ENCODE assay signal across 12 cellular contexts in genomic region chr15:100920516-100921135, GRCh38.
DNase-seq lines count a peak whose midpoint lies in the region; ATAC-seq, FAIRE-seq and TF ChIP-seq lines count a peak whose summit lies in the region.
"Had no signal": no experiment of that assay in that cellular context is flagged by ENCODE, and none has a peak within 500 bp of the region (broad histone marks: within the 10 kb centered on the region; RNA-seq: fewer than 3 reads in every experiment).

No MANE protein-coding gene starts in this region.

- H3K4me3 ChIP-seq in AG10803 (ENCODE audit: low read length) (peak overlapping the region; percentile 73), foreskin fibroblast (ENCODE audit: low read depth in 1 of 2, low read length in 2 of 2) (peak overlapping the region; percentile 61 to 66)

- no peak for ATAC-seq in GM21360 (IDR thresholded peaks at IDR 0.05; ENCODE audit: unreplicated experiment)
- ATAC-seq: activated CD4-positive, alpha-beta T cell treated with anti-CD3 and anti-CD28 coated beads for 36 hours had no signal

- DNase-seq in AG10803 (ENCODE audit: low read depth): no peak
- no peak for DNase-seq in GM19239 (ENCODE audit: insufficient read length, low spot score)
- DNase-seq in RKO (ENCODE audit: low spot score): peak; percentile 8
- no peak for DNase-seq in foreskin fibroblast
- no peak for DNase-seq in NCI-H2171 (lab: John Stamatoyannopoulos, UW)
- DNase-seq in stimulated activated CD4-positive, alpha-beta T cell treated with anti-CD3 and anti-CD28 coated beads, Interleukin-1b, Interleukin-23, amount 100 ng/mL, for 48 hours: no peak
- no peak for DNase-seq in NCI-H1436 (lab: John Stamatoyannopoulos, UW)
- DNase-seq: activated CD4-positive, alpha-beta T cell treated with anti-CD3 and anti-CD28 coated beads for 36 hours; left cardiac atrium; NCI-H774; stimulated activated CD4-positive, alpha-beta T cell treated with anti-CD3 and anti-CD28 coated beads, Interleukin-12 subunit alpha, Interleukin-12 subunit beta, amount 100 ng/mL, for 4 hours had no signal

- FAIRE-seq in GM19239 (lab: Jason Lieb, UNC): peak; percentile 47

- TF ChIP-seq CTCF in AG10803 (conservative IDR thresholded peaks at IDR 0.05; ENCODE audit: low read length): no peak
- TF ChIP-seq CTCF in foreskin fibroblast (IDR thresholded peaks at IDR 0.05; ENCODE audit: low read depth, low read length): no peak
